1 cellular context compared by ENCODE assay signal in genomic region chr3:186618318-186618938, GRCh38.
TF ChIP-seq lines count a peak whose summit lies in the region.

No MANE protein-coding gene starts in this region.

TF ChIP-seq in HepG2, 621 proteins besides CTCF, POLR2A, EP300 and RAD21 (continued from another document and continues in another):
- no peak for TF ChIP-seq BCLAF1 (IDR thresholded peaks at IDR 0.05)
- TF ChIP-seq ZNF761 (CRISPR knock-in tag; conservative IDR thresholded peaks at IDR 0.05): no peak
- TF ChIP-seq HNRNPUL1 (IDR thresholded peaks at IDR 0.05; ENCODE audit: low read depth, low read length): no peak
- TF ChIP-seq REL (CRISPR knock-in tag; conservative IDR thresholded peaks at IDR 0.05): peak; percentile 55; the same call in 1 of the 2 replicates
- TF ChIP-seq ZBTB46 (CRISPR knock-in tag; IDR thresholded peaks at IDR 0.05; ENCODE audit: borderline replicate concordance): no peak
- no peak for TF ChIP-seq ZNF253 (CRISPR knock-in tag; IDR thresholded peaks at IDR 0.05; ENCODE audit: borderline replicate concordance)
- TF ChIP-seq ZFY (CRISPR knock-in tag; IDR thresholded peaks at IDR 0.05): no peak; the same call in 1 of the 2 replicates
- TF ChIP-seq SALL1 (CRISPR knock-in tag; IDR thresholded peaks at IDR 0.05): peak; percentile 18; the same call in 1 of the 2 replicates
- no peak for TF ChIP-seq ZNF773 (CRISPR knock-in tag; IDR thresholded peaks at IDR 0.05; ENCODE audit: borderline replicate concordance)
- TF ChIP-seq ZNF780A (CRISPR knock-in tag; IDR thresholded peaks at IDR 0.05): 0 out of 2 replicates have a peak, but pooled peaks have one; percentile 41
- TF ChIP-seq GABPA (IDR thresholded peaks at IDR 0.05; ENCODE audit: low read depth, low read length): no peak
- TF ChIP-seq GABPA (CRISPR knock-in tag; IDR thresholded peaks at IDR 0.05; ENCODE audit: low read depth): no peak
- TF ChIP-seq LRRFIP1 (CRISPR knock-in tag; conservative IDR thresholded peaks at IDR 0.05): no peak
- TF ChIP-seq TBX3 (IDR thresholded peaks at IDR 0.05; ENCODE audit: borderline replicate concordance): no peak
- TF ChIP-seq SP2 (CRISPR knock-in tag; IDR thresholded peaks at IDR 0.05): no peak
- no peak for TF ChIP-seq NFYB (CRISPR knock-in tag; IDR thresholded peaks at IDR 0.05)
- TF ChIP-seq ZNF382 (CRISPR knock-in tag; IDR thresholded peaks at IDR 0.05; ENCODE audit: borderline replicate concordance): no peak
- TF ChIP-seq ZNF317 (CRISPR knock-in tag; IDR thresholded peaks at IDR 0.05): no peak
- no peak for TF ChIP-seq ZNF12 (CRISPR knock-in tag; IDR thresholded peaks at IDR 0.05)
- TF ChIP-seq NR1H2 (CRISPR knock-in tag; IDR thresholded peaks at IDR 0.05; ENCODE audit: borderline replicate concordance, low read depth): no peak
- no peak for TF ChIP-seq CBX2 (IDR thresholded peaks at IDR 0.05; ENCODE audit: low read depth, low read length)
- no peak for TF ChIP-seq CBX2 (CRISPR knock-in tag; IDR thresholded peaks at IDR 0.05; ENCODE audit: low read depth)
- TF ChIP-seq ETV6 (CRISPR knock-in tag; conservative IDR thresholded peaks at IDR 0.05): no peak
- no peak for TF ChIP-seq ZZZ3 (CRISPR knock-in tag; IDR thresholded peaks at IDR 0.05; ENCODE audit: borderline replicate concordance)
- TF ChIP-seq SRSF4 (IDR thresholded peaks at IDR 0.05; ENCODE audit: low read depth, low read length, poor library complexity, severe bottlenecking): no peak
- TF ChIP-seq ZNF639 (CRISPR knock-in tag; conservative IDR thresholded peaks at IDR 0.05): no peak
- TF ChIP-seq SYNCRIP (IDR thresholded peaks at IDR 0.05; ENCODE audit: insufficient read depth, low read depth, low read length): no peak
- no peak; the same call in 1 of the 2 replicates for TF ChIP-seq CSRNP2 (CRISPR knock-in tag; conservative IDR thresholded peaks at IDR 0.05; ENCODE audit: low read depth)
- TF ChIP-seq RBM39 (IDR thresholded peaks at IDR 0.05; ENCODE audit: low read depth, low read length, poor library complexity, severe bottlenecking): no peak
- TF ChIP-seq KDM5B (CRISPR knock-in tag; IDR thresholded peaks at IDR 0.05; ENCODE audit: borderline replicate concordance): 0 out of 2 replicates have a peak, but pooled peaks have one; percentile 4
- TF ChIP-seq ZBTB34 (CRISPR knock-in tag; IDR thresholded peaks at IDR 0.05): no peak
- TF ChIP-seq ZNF274 (CRISPR knock-in tag; IDR thresholded peaks at IDR 0.05): no peak
- 0 out of 2 replicates have a peak, but pooled peaks have one; percentile 41 for TF ChIP-seq ERF (CRISPR knock-in tag; IDR thresholded peaks at IDR 0.05)
- TF ChIP-seq PCBP2 (optimal IDR thresholded peaks at IDR 0.05; ENCODE audit: low read depth, low read length, poor library complexity, severe bottlenecking): no peak
- no peak for TF ChIP-seq FIP1L1 (IDR thresholded peaks at IDR 0.05; ENCODE audit: borderline replicate concordance, insufficient read depth, low read depth, low read length)
- no peak for TF ChIP-seq DNMT1 (CRISPR knock-in tag; IDR thresholded peaks at IDR 0.05)
- no peak for TF ChIP-seq EED (CRISPR knock-in tag; IDR thresholded peaks at IDR 0.05)
- TF ChIP-seq DPF2 (CRISPR knock-in tag; IDR thresholded peaks at IDR 0.05; ENCODE audit: borderline replicate concordance, low read depth): no peak
- no peak; the same call in 1 of the 2 replicates for TF ChIP-seq ZBTB3 (CRISPR knock-in tag; IDR thresholded peaks at IDR 0.05; ENCODE audit: borderline replicate concordance, low read depth)
- no peak for TF ChIP-seq E2F1 (CRISPR knock-in tag; IDR thresholded peaks at IDR 0.05)
- no peak for TF ChIP-seq GTF3A (CRISPR knock-in tag; conservative IDR thresholded peaks at IDR 0.05)
- no peak for TF ChIP-seq KDM2A (CRISPR knock-in tag; IDR thresholded peaks at IDR 0.05; ENCODE audit: borderline replicate concordance, low read depth)
- TF ChIP-seq PPARG (CRISPR knock-in tag; conservative IDR thresholded peaks at IDR 0.05): no peak
- TF ChIP-seq ZBTB7B (CRISPR knock-in tag; IDR thresholded peaks at IDR 0.05): no peak
- no peak for TF ChIP-seq CBX5 (CRISPR knock-in tag; IDR thresholded peaks at IDR 0.05; ENCODE audit: borderline replicate concordance)
- no peak for TF ChIP-seq ZNF326 (CRISPR knock-in tag; IDR thresholded peaks at IDR 0.05; ENCODE audit: borderline replicate concordance)
- TF ChIP-seq KDM6A (CRISPR knock-in tag; IDR thresholded peaks at IDR 0.05; ENCODE audit: low read depth): no peak
- TF ChIP-seq DMTF1 (CRISPR knock-in tag; IDR thresholded peaks at IDR 0.05): peak; percentile 70; the same call in 1 of the 2 replicates
- TF ChIP-seq IRF9 (CRISPR knock-in tag; IDR thresholded peaks at IDR 0.05; ENCODE audit: borderline replicate concordance): no peak
- TF ChIP-seq SRF (IDR thresholded peaks at IDR 0.05; ENCODE audit: low read depth, low read length): no peak
- TF ChIP-seq MAF1 (CRISPR knock-in tag; IDR thresholded peaks at IDR 0.05; ENCODE audit: borderline replicate concordance): no peak
- no peak for TF ChIP-seq ZBTB25 (CRISPR knock-in tag; IDR thresholded peaks at IDR 0.05)
